In genomic region chr12:5433081-5433839, GRCh38 we compare ENCODE assay signal across 11 cellular contexts. TPM values are rescaled to one million over a fixed set of nuclear protein-coding genes. Genes with fewer than 3 reads are reported as not detected.
DNase-seq lines count a peak whose midpoint lies in the region; ATAC-seq and TF ChIP-seq lines count a peak whose summit lies in the region.
"Had no signal": no experiment of that assay in that cellular context is flagged by ENCODE, and none has a peak within 500 bp of the region (broad histone marks: within the 10 kb centered on the region; RNA-seq: fewer than 3 reads in every experiment).

No MANE protein-coding gene starts in this region.

- H4K20me1 ChIP-seq in neural cell (ENCODE audit: insufficient read depth), result no peaks in the 10 kb centered on the region

- TF ChIP-seq RAD21 in neural cell (conservative IDR thresholded peaks at IDR 0.05), result no peak

- no peaks in the 10 kb centered on the region for H3K36me3 ChIP-seq in neural cell (ENCODE audit: insufficient read depth, low read length)

- H2AFZ ChIP-seq in neural cell (ENCODE audit: low read depth, low read length), result no peak overlapping the region

- H3K4me2 ChIP-seq in neural cell (ENCODE audit: low read length), result peak overlapping the region; percentile 47

- CTCF ChIA-PET in AG04450 (lab: Charles Lee), result interaction anchor here (0.5 to 6.6 kb wide), 6 partner anchors 78 to 1334 kb away, joined by 4 to 133 read pairs (median 12); no protein-coding TSS in a partner anchor

- intact Hi-C loops in head of caudate nucleus (cut with DNase I), result no loop called here

- no peak for TF ChIP-seq EP300 in neural cell (conservative IDR thresholded peaks at IDR 0.05; ENCODE audit: poor library complexity, severe bottlenecking)

- H3K9me3 ChIP-seq in AG04450 (ENCODE audit: control insufficient read depth, insufficient read depth, low read length) (no peaks in the 10 kb centered on the region; the same call in 1 of the 2 replicates), neural cell (ENCODE audit: low read length) (no peaks in the 10 kb centered on the region)

- no peak overlapping the region for H3K9ac ChIP-seq in neural cell (ENCODE audit: low read length)

- peak overlapping the region; percentile 94 for H3K4me3 ChIP-seq in AG04450 (ENCODE audit: low read depth, low read length)
- peak overlapping the region; percentile 58 for H3K4me3 ChIP-seq in fibroblast of villous mesenchyme (ENCODE audit: low read depth, low read length)
- peak overlapping the region; percentile 66 for H3K4me3 ChIP-seq in neural cell (ENCODE audit: low read length)

- POLR2A ChIA-PET in AG04450 (lab: Yijun Ruan, JAX), result interaction anchor here (0.7 to 4.7 kb wide), 13 partner anchors 9 to 847 kb away, joined by 3 to 21 read pairs (median 5); no protein-coding TSS in a partner anchor

- no peaks in the 10 kb centered on the region for H3F3A ChIP-seq in neural cell (ENCODE audit: insufficient read depth, low read length, poor library complexity, severe bottlenecking)

- no peak for DNase-seq in AG04450 (ENCODE audit: low read depth, low spot score)
- DNase-seq in NCI-H146 treated with DMSO at 0.1 percent for 48 hours (lab: John Stamatoyannopoulos, UW; ENCODE audit: unreplicated experiment), result peak; percentile 66
- DNase-seq in fibroblast of villous mesenchyme (ENCODE audit: low read depth), result peak; percentile 12
- DNase-seq in head of caudate nucleus, result no peak
- no peak for DNase-seq in NK-92 treated with Interleukin-12 subunit alpha and Interleukin-12 subunit beta, amount 100 ng/mL, for 24 hours (lab: John Stamatoyannopoulos, UW)
- DNase-seq: NCI-H524 treated with DMSO at 0.1 percent for 48 hours; stimulated activated CD4-positive, alpha-beta T cell treated with anti-CD3 and anti-CD28 coated beads, Interleukin-12 subunit alpha, Interleukin-12 subunit beta, amount 100 ng/mL, for 4 hours had no signal

- no peaks in the 10 kb centered on the region for H3K79me2 ChIP-seq in neural cell (replicated peaks; ENCODE audit: insufficient read depth, low read length)

- H3K27ac ChIP-seq in AG04450 (ENCODE audit: low read depth, low read length) (peak overlapping the region; percentile 31), neural cell (ENCODE audit: low read length) (no peak overlapping the region)

- ATAC-seq in HG02938 (IDR thresholded peaks at IDR 0.05; ENCODE audit: unreplicated experiment) (no peak), GM18873 (IDR thresholded peaks at IDR 0.05; ENCODE audit: low FRiP score, unreplicated experiment) (no peak)

- peak; percentile 26 for TF ChIP-seq CTCF in AG04450 (IDR thresholded peaks at IDR 0.05; ENCODE audit: low read depth, low read length)
- TF ChIP-seq CTCF in fibroblast of villous mesenchyme (IDR thresholded peaks at IDR 0.05; ENCODE audit: insufficient read depth, low read depth, low read length), result no peak
- TF ChIP-seq CTCF in neural cell (IDR thresholded peaks at IDR 0.05; ENCODE audit: poor library complexity, severe bottlenecking), result no peak

- H3K27me3 ChIP-seq in AG04450 (ENCODE audit: control insufficient read depth, insufficient read depth, low read length), result peaks cover 6% of the 10 kb centered on the region
- H3K27me3 ChIP-seq in neural cell (ENCODE audit: insufficient read depth, low read depth, low read length), result peaks cover 79% of the 10 kb centered on the region

- no peaks in the 10 kb centered on the region for H3K9me2 ChIP-seq in neural cell (ENCODE audit: insufficient read depth, low read length)

TF ChIP-seq in neural cell, 6 proteins besides CTCF, POLR2A, EP300 and RAD21:
- peak; percentile 84 for TF ChIP-seq EZH2 (IDR thresholded peaks at IDR 0.05; ENCODE audit: borderline replicate concordance, insufficient read depth, low read length, poor library complexity, severe bottlenecking)
- no peak for TF ChIP-seq POLR2AphosphoS5 (IDR thresholded peaks at IDR 0.05)

RNA-seq across cellular contexts. Expression of gene NTF3, which starts 1.4 kb away (rescaled TPM):
- 28.7 and 31.5 TPM in 2 replicates for polyA plus RNA-seq in AG04450 (2011; rRNA removed)
- polyA minus RNA-seq in AG04450 (2011; rRNA and poly(A)+ RNA removed), result 38.4 and 53.4 TPM in 2 replicates
- 2.2 and 7.4 TPM in 2 replicates for total RNA-seq in fibroblast of villous mesenchyme
- not detected in 2 replicates for polyA plus RNA-seq in neural cell
- not detected in 2 replicates for polyA minus RNA-seq in neural cell
- polyA plus RNA-seq: CD14-positive monocyte had no signal

Comparison
In these comparisons a context has a peak if more than half of its experiments do, and no peak if none do; other contexts are left out.
1. DNase-seq: peak in NCI-H146 treated with DMSO at 0.1 percent for 48 hours (single experiment) and fibroblast of villous mesenchyme (single experiment); none in AG04450 (single experiment), head of caudate nucleus (0 of 42) and NK-92 treated with Interleukin-12 subunit alpha and Interleukin-12 subunit beta, amount 100 ng/mL, for 24 hours (single experiment).
2. RNA of gene NTF3, which starts 1.4 kb away (polyA plus RNA-seq): 28.7 to 31.5 TPM in AG04450; not detected in neural cell; every median in the first group is over 10 times any median in the second.
3. Peak in every context shown above with its lines, with median percentiles within 50 percentile points of each other: H3K4me3 ChIP-seq.